ENCODE assay signal across 14 cellular contexts in the genomic region with DNA sequence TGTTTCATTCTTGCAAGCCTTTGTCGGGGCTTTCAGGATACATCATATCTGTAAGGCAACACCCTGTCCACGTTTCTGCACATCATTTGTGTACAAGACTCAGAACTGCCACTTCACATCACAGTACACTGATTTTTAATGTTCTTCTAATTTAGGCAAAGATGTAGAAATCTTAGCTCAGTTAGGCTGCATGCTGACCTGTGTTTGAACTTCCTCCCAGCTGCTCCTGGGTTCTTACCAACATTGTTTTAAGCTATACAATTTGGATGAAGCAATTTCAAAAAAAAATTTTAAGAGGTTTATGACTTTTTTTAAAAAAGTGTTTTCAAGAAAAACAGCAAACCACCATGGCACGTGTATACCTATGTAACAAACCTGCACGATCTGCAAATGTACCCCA.
"Had no signal": no experiment of that assay in that cellular context is flagged by ENCODE, and none has a peak within 500 bp of the region (broad histone marks: within the 10 kb centered on the region; RNA-seq: fewer than 3 reads in every experiment).

No MANE protein-coding gene starts in this region.

- H3K27ac ChIP-seq: neural progenitor cell, ovary, sigmoid colon, spleen, thoracic aorta, upper lobe of right lung had no signal

- H3K9ac ChIP-seq: neural progenitor cell had no signal

- H3K9me3 Mint-ChIP-seq: activated CD4-positive, alpha-beta T cell treated with anti-CD3 and anti-CD28 coated beads, Interleukin-2, amount 10 ng/mL, durations not matched to agents 7 days and 5 days; activated naive CD8-positive, alpha-beta T cell treated with anti-CD3 and anti-CD28 coated beads for 36 hours had no signal

- H3K36me3 Mint-ChIP-seq: activated naive CD8-positive, alpha-beta T cell treated with anti-CD3 and anti-CD28 coated beads for 36 hours; brain; neural progenitor cell had no signal

- H3K4me1 Mint-ChIP-seq: activated CD4-positive, alpha-beta T cell treated with anti-CD3 and anti-CD28 coated beads, Interleukin-2, amount 10 ng/mL, durations not matched to agents 7 days and 5 days; activated naive CD8-positive, alpha-beta T cell treated with anti-CD3 and anti-CD28 coated beads for 36 hours; brain; neural progenitor cell had no signal

- DNase-seq: activated CD4-positive, alpha-beta T cell treated with anti-CD3 and anti-CD28 coated beads, Interleukin-2, amount 10 ng/mL, durations not matched to agents 7 days and 5 days; activated CD8-positive, alpha-beta memory T cell treated with anti-CD3 and anti-CD28 coated beads, Interleukin-2, amount 50 U/mL, for 48 hours; activated gamma-delta T cell treated with Interleukin-2 at 50 U/mL for 16 hours; activated naive CD8-positive, alpha-beta T cell treated with anti-CD3 and anti-CD28 coated beads for 36 hours; activated T-cell treated with anti-CD3 and anti-CD28 coated beads, Interleukin-2, amount 50 U/mL, for 72 hours; left colon; ovary; sigmoid colon; spleen; upper lobe of right lung had no signal

- H3K4me1 ChIP-seq: neural progenitor cell, sigmoid colon, spleen, upper lobe of right lung had no signal

- H3K27ac Mint-ChIP-seq: activated CD4-positive, alpha-beta T cell treated with anti-CD3 and anti-CD28 coated beads, Interleukin-2, amount 10 ng/mL, durations not matched to agents 7 days and 5 days; activated naive CD8-positive, alpha-beta T cell treated with anti-CD3 and anti-CD28 coated beads for 36 hours; activated T-cell treated with anti-CD3 and anti-CD28 coated beads, Interleukin-2, amount 50 U/mL, for 72 hours; brain; neural progenitor cell had no signal

- H3K36me3 ChIP-seq: neural progenitor cell, ovary, sigmoid colon, spleen, thoracic aorta, upper lobe of right lung had no signal

- H3K4me3 Mint-ChIP-seq: activated CD4-positive, alpha-beta T cell treated with anti-CD3 and anti-CD28 coated beads, Interleukin-2, amount 10 ng/mL, durations not matched to agents 7 days and 5 days; activated naive CD8-positive, alpha-beta T cell treated with anti-CD3 and anti-CD28 coated beads for 36 hours; activated T-cell treated with anti-CD3 and anti-CD28 coated beads, Interleukin-2, amount 50 U/mL, for 72 hours; brain; neural progenitor cell had no signal

- H3K27me3 ChIP-seq: neural progenitor cell, ovary, sigmoid colon, spleen, upper lobe of right lung had no signal

- H2AFZ ChIP-seq: neural progenitor cell had no signal

- FAIRE-seq: islet of Langerhans had no signal

- ATAC-seq: activated T-cell treated with anti-CD3 and anti-CD28 coated beads, Interleukin-2, amount 50 U/mL, for 72 hours; left colon; upper lobe of right lung had no signal

- H3K4me3 ChIP-seq: neural progenitor cell, ovary, sigmoid colon, spleen, thoracic aorta, upper lobe of right lung had no signal

- H3K9me3 ChIP-seq: ovary, sigmoid colon, thoracic aorta, upper lobe of right lung had no signal

- H3K27me3 Mint-ChIP-seq: activated CD4-positive, alpha-beta T cell treated with anti-CD3 and anti-CD28 coated beads, Interleukin-2, amount 10 ng/mL, durations not matched to agents 7 days and 5 days; activated naive CD8-positive, alpha-beta T cell treated with anti-CD3 and anti-CD28 coated beads for 36 hours; brain had no signal

- H3K4me2 ChIP-seq: neural progenitor cell had no signal
